ENCODE assay signal across 15 cellular contexts in the genomic region with DNA sequence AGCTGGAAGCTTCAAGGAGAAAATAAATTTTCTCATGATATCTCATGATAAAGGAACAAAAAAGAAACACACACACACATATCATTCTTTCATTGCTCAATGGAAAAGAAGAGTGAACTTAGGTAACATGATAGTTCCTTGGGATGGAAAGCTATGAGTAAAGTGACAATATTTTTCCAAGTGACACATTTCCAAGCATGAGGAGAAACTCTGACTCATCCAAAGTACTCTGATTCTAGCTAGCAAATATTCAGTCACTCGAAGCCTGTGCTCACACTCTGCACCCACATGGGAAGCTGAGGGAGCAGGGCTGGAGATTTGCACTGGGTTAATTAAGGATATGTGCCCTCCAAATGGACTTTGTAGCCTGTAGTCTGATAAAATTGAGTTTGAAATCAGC.
DNase-seq lines count a peak whose midpoint lies in the region; ATAC-seq and TF ChIP-seq lines count a peak whose summit lies in the region.
"Had no signal": no experiment of that assay in that cellular context is flagged by ENCODE, and none has a peak within 500 bp of the region (broad histone marks: within the 10 kb centered on the region; RNA-seq: fewer than 3 reads in every experiment).

No MANE protein-coding gene starts in this region.

- H2AFZ ChIP-seq in GM23248: no peak overlapping the region

- H3K36me3 ChIP-seq in GM23248 (ENCODE audit: low read depth): no peaks in the 10 kb centered on the region

- H3K36me3 Mint-ChIP-seq in Calu3 (ENCODE audit: insufficient read depth, unreplicated experiment): no peaks in the 10 kb centered on the region
- H3K36me3 Mint-ChIP-seq: activated naive CD8-positive, alpha-beta T cell; natural killer cell had no signal

- no TSS peak for BruUV-seq in Calu3 (replicated peaks; lab: Mats Ljungman, UMichigan)

- peaks cover 13% of the 10 kb centered on the region for H3F3A ChIP-seq in GM23248 (ENCODE audit: insufficient read depth)

- H3K4me3 Mint-ChIP-seq in Calu3 (ENCODE audit: low read depth, unreplicated experiment): no peak overlapping the region
- H3K4me3 Mint-ChIP-seq: activated naive CD8-positive, alpha-beta T cell; CD4-positive, alpha-beta T cell; dendritic cell treated with granulocyte-macrophage colony-stimulating factor and Interleukin-4, amounts not matched to agents 40 ng/mL and 50 ng/mL, for 4 days; natural killer cell had no signal

- in situ Hi-C loops in GM23248 (cut with MboI): no loop called here

- peaks cover 4% of the 10 kb centered on the region for H3K9me3 Mint-ChIP-seq in Calu3 (ENCODE audit: low read depth, unreplicated experiment)

- WGBS in GM23248 (ENCODE audit: low coverage in 1 of 2, low lambda C conversion rate in 2 of 2, missing lambda C conversion rate in 2 of 2), 2 experiments: 0% methylated on average over 1 of the region's 1 CpG

- peaks cover 8% of the 10 kb centered on the region for H3K4me1 Mint-ChIP-seq in Calu3 (ENCODE audit: low read depth, unreplicated experiment)
- H3K4me1 Mint-ChIP-seq: natural killer cell had no signal

- H3K4me3 ChIP-seq in GM23248 (no peak overlapping the region), fibroblast of pulmonary artery (replicated peaks; ENCODE audit: low read depth, low read length) (no peak overlapping the region), skeletal muscle cell (ENCODE audit: low read depth, low read length) (no peak overlapping the region)

- no peak overlapping the region for H3K27ac Mint-ChIP-seq in Calu3 (ENCODE audit: unreplicated experiment)
- H3K27ac Mint-ChIP-seq: activated naive CD8-positive, alpha-beta T cell; CD4-positive, alpha-beta T cell; dendritic cell treated with granulocyte-macrophage colony-stimulating factor and Interleukin-4, amounts not matched to agents 40 ng/mL and 50 ng/mL, for 4 days; natural killer cell had no signal

- intact Hi-C loops in Calu3 (cut with micrococcal nuclease; ENCODE audit: unreplicated experiment): no loop called here

- peak overlapping the region; percentile 33 for H3K4me2 ChIP-seq in GM23248 (ENCODE audit: unreplicated experiment)

- H3K9me3 ChIP-seq in GM23248 (ENCODE audit: low read depth): no peaks in the 10 kb centered on the region

- H3K9me2 ChIP-seq in GM23248 (ENCODE audit: insufficient read depth): no peaks in the 10 kb centered on the region

- peak overlapping the region; percentile 63 for H3K27ac ChIP-seq in GM23248

- TF ChIP-seq CTCF in fibroblast of pulmonary artery (IDR thresholded peaks at IDR 0.05; ENCODE audit: low read length, missing control alignments) (no peak), Calu3 (IDR thresholded peaks at IDR 0.05; ENCODE audit: unreplicated experiment) (no peak)

- H3K27me3 ChIP-seq in GM23248 (replicated peaks; ENCODE audit: insufficient read depth): no peaks in the 10 kb centered on the region

- no peaks in the 10 kb centered on the region for H3K27me3 Mint-ChIP-seq in Calu3 (ENCODE audit: unreplicated experiment)
- H3K27me3 Mint-ChIP-seq: activated naive CD8-positive, alpha-beta T cell; CD4-positive, alpha-beta T cell; dendritic cell treated with granulocyte-macrophage colony-stimulating factor and Interleukin-4, amounts not matched to agents 40 ng/mL and 50 ng/mL, for 4 days had no signal

- H4K20me1 ChIP-seq in GM23248 (ENCODE audit: insufficient read depth): no peaks in the 10 kb centered on the region

- peaks cover 11% of the 10 kb centered on the region for H3K4me1 ChIP-seq in GM23248 (ENCODE audit: insufficient read depth)

- peak overlapping the region; percentile 46 for H3K9ac ChIP-seq in GM23248

- ATAC-seq in GM21825 (IDR thresholded peaks at IDR 0.05; ENCODE audit: unreplicated experiment) (no peak), GM21367 (IDR thresholded peaks at IDR 0.05; ENCODE audit: unreplicated experiment) (no peak)
- ATAC-seq: activated CD4-positive, CD25-positive, alpha-beta regulatory T cell treated with anti-CD3 and anti-CD28 coated beads, Interleukin-2, amount 50 U/mL, for 24 hours; natural killer cell had no signal

- no peaks in the 10 kb centered on the region for H3K79me2 ChIP-seq in GM23248 (ENCODE audit: insufficient read depth)

- CTCF ChIA-PET in Calu3 (lab: Charles Lee): no interaction called here

- peak; percentile 95 for DNase-seq in GM23248
- peak; percentile 82 for DNase-seq in RKO (ENCODE audit: low spot score)
- DNase-seq in fibroblast of pulmonary artery (ENCODE audit: low read depth): peak; percentile 42
- peak; percentile 50 for DNase-seq in skeletal muscle cell (ENCODE audit: low read depth)
- DNase-seq in NCI-H1930 (lab: John Stamatoyannopoulos, UW): no peak
- no peak for DNase-seq in Calu3
- DNase-seq: activated CD8-positive, alpha-beta memory T cell treated with anti-CD3 and anti-CD28 coated beads, Interleukin-2, amount 50 U/mL, for 48 hours; CD4-positive, alpha-beta T cell; natural killer cell; NCI-H2107 had no signal

Comparison
In these comparisons a context has a peak if more than half of its experiments do, and no peak if none do; other contexts are left out.
1. DNase-seq: peak in GM23248 (single experiment), RKO (single experiment), fibroblast of pulmonary artery (single experiment) and skeletal muscle cell (single experiment); none in NCI-H1930 (0 of 2) and Calu3 (single experiment).